ENCODE assay signal across 1 cellular context in the genomic region with DNA sequence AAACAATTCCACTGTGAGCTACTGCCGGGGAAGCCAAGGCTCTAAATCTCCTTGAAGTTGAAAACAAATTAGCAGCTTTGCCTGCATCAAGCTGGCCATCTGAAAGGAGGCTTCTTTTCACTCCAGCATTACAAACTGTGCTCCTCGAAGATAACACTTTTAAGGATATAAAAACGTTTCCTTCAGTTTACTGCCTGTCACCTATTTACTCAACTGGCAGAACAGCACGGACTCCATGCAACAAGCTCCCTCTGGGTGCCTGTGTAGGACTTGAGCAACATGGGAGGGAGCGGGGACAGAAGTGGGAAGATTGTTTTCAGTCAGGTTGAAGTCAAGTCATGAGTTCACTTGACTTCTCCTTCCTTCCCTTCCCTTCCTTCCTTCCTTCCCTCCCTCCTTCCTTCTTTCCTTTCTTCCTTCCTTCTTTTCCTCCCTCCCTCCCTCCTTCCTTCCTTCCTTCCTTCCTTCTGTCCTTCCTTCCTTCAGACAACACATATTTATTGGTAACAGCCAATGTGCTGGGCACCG.
TF ChIP-seq lines count a peak whose summit lies in the region.

No MANE protein-coding gene starts in this region.

TF ChIP-seq in K562, 482 proteins besides CTCF, POLR2A, EP300 and RAD21 (continued from another document):
- TF ChIP-seq, protein P1, sequence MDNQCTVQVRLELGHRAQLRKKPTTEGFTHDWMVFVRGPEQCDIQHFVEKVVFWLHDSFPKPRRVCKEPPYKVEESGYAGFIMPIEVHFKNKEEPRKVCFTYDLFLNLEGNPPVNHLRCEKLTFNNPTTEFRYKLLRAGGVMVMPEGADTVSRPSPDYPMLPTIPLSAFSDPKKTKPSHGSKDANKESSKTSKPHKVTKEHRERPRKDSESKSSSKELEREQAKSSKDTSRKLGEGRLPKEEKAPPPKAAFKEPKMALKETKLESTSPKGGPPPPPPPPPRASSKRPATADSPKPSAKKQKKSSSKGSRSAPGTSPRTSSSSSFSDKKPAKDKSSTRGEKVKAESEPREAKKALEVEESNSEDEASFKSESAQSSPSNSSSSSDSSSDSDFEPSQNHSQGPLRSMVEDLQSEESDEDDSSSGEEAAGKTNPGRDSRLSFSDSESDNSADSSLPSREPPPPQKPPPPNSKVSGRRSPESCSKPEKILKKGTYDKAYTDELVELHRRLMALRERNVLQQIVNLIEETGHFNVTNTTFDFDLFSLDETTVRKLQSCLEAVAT (IDR thresholded peaks at IDR 0.05) = peak in 1 of 2 experiments; percentile 58; a peak in 1 of 4 replicates
- TF ChIP-seq NFE2L1 (tag; IDR thresholded peaks at IDR 0.05; ENCODE audit: borderline replicate concordance, low read depth) = no peak
- TF ChIP-seq XRCC3 (IDR thresholded peaks at IDR 0.05) = no peak
- no peak for TF ChIP-seq NONO (IDR thresholded peaks at IDR 0.05; ENCODE audit: low read depth in 2 of 2, low read length in 1 of 2)
- peak; percentile 52 for TF ChIP-seq TCF3 (CRISPR knock-in tag; IDR thresholded peaks at IDR 0.05)
- no peak for TF ChIP-seq MYC (IDR thresholded peaks at IDR 0.05; ENCODE audit: low read depth, low read length)
- TF ChIP-seq MYC (CRISPR knock-in tag; IDR thresholded peaks at IDR 0.05; ENCODE audit: borderline replicate concordance, low read depth) = no peak
- no peak for TF ChIP-seq STAG1 (CRISPR knock-in tag; IDR thresholded peaks at IDR 0.05; ENCODE audit: borderline replicate concordance)
- TF ChIP-seq, protein P2, sequence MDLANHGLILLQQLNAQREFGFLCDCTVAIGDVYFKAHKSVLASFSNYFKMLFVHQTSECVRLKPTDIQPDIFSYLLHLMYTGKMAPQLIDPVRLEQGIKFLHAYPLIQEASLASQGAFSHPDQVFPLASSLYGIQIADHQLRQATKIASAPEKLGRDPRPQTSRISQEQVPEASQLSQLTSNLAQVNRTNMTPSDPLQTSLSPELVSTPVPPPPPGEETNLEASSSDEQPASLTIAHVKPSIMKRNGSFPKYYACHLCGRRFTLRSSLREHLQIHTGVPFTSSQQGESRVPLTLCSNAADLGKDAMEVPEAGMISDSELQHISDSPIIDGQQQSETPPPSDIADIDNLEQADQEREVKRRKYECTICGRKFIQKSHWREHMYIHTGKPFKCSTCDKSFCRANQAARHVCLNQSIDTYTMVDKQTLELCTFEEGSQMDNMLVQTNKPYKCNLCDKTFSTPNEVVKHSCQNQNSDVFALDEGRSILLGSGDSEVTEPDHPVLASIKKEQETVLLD (IDR thresholded peaks at IDR 0.05) = peak; percentile 24; the same call in 1 of the 2 replicates
- TF ChIP-seq, protein P3, sequence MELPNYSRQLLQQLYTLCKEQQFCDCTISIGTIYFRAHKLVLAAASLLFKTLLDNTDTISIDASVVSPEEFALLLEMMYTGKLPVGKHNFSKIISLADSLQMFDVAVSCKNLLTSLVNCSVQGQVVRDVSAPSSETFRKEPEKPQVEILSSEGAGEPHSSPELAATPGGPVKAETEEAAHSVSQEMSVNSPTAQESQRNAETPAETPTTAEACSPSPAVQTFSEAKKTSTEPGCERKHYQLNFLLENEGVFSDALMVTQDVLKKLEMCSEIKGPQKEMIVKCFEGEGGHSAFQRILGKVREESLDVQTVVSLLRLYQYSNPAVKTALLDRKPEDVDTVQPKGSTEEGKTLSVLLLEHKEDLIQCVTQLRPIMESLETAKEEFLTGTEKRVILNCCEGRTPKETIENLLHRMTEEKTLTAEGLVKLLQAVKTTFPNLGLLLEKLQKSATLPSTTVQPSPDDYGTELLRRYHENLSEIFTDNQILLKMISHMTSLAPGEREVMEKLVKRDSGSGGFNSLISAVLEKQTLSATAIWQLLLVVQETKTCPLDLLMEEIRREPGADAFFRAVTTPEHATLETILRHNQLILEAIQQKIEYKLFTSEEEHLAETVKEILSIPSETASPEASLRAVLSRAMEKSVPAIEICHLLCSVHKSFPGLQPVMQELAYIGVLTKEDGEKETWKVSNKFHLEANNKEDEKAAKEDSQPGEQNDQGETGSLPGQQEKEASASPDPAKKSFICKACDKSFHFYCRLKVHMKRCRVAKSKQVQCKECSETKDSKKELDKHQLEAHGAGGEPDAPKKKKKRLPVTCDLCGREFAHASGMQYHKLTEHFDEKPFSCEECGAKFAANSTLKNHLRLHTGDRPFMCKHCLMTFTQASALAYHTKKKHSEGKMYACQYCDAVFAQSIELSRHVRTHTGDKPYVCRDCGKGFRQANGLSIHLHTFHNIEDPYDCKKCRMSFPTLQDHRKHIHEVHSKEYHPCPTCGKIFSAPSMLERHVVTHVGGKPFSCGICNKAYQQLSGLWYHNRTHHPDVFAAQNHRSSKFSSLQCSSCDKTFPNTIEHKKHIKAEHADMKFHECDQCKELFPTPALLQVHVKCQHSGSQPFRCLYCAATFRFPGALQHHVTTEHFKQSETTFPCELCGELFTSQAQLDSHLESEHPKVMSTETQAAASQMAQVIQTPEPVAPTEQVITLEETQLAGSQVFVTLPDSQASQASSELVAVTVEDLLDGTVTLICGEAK (IDR thresholded peaks at IDR 0.05) = 0 out of 2 replicates have a peak, but pooled peaks have one; percentile 26
- TF ChIP-seq, protein P3 (CRISPR knock-in tag; IDR thresholded peaks at IDR 0.05) = no peak
- TF ChIP-seq FIP1L1 (IDR thresholded peaks at IDR 0.05; ENCODE audit: low read depth, low read length, poor library complexity, severe bottlenecking) = no peak
- peak; percentile 62; the same call in 1 of the 2 replicates for TF ChIP-seq HLTF (IDR thresholded peaks at IDR 0.05)
- peak; percentile 20; the same call in 1 of the 2 replicates for TF ChIP-seq TAL1 (IDR thresholded peaks at IDR 0.05)
- peak; percentile 84 for TF ChIP-seq EHMT2 (IDR thresholded peaks at IDR 0.05)
- TF ChIP-seq ZNF445 (CRISPR knock-in tag; IDR thresholded peaks at IDR 0.05; ENCODE audit: low read depth) = no peak
- TF ChIP-seq, protein P4, sequence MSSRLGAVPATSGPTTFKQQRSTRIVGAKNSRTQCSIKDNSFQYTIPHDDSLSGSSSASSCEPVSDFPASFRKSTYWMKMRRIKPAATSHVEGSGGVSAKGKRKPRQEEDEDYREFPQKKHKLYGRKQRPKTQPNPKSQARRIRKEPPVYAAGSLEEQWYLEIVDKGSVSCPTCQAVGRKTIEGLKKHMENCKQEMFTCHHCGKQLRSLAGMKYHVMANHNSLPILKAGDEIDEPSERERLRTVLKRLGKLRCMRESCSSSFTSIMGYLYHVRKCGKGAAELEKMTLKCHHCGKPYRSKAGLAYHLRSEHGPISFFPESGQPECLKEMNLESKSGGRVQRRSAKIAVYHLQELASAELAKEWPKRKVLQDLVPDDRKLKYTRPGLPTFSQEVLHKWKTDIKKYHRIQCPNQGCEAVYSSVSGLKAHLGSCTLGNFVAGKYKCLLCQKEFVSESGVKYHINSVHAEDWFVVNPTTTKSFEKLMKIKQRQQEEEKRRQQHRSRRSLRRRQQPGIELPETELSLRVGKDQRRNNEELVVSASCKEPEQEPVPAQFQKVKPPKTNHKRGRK (tag; IDR thresholded peaks at IDR 0.05) = peak; percentile 74
- 0 out of 2 replicates have a peak, but pooled peaks have one; percentile 14 for TF ChIP-seq BACH1 (tag; IDR thresholded peaks at IDR 0.05)
- TF ChIP-seq CTCFL (IDR thresholded peaks at IDR 0.05; ENCODE audit: borderline replicate concordance, insufficient read depth, low read depth, low read length, poor library complexity, severe bottlenecking) = no peak
- TF ChIP-seq MEIS2 (IDR thresholded peaks at IDR 0.05; ENCODE audit: partially characterized antibody) = peak; percentile 12
- TF ChIP-seq ZBTB26 (CRISPR knock-in tag; IDR thresholded peaks at IDR 0.05) = peak; percentile 72; the same call in 1 of the 2 replicates
- TF ChIP-seq CBFA2T3 (IDR thresholded peaks at IDR 0.05) = peak; percentile 49; the same call in 1 of the 2 replicates
- peak; percentile 54; the same call in 1 of the 2 replicates for TF ChIP-seq ETV1 (tag; conservative IDR thresholded peaks at IDR 0.05; ENCODE audit: low read depth)
TF ChIP-seq in K562: peak in this region for 22.
